ENCODE assay signal across 1 cellular context in the genomic region with DNA sequence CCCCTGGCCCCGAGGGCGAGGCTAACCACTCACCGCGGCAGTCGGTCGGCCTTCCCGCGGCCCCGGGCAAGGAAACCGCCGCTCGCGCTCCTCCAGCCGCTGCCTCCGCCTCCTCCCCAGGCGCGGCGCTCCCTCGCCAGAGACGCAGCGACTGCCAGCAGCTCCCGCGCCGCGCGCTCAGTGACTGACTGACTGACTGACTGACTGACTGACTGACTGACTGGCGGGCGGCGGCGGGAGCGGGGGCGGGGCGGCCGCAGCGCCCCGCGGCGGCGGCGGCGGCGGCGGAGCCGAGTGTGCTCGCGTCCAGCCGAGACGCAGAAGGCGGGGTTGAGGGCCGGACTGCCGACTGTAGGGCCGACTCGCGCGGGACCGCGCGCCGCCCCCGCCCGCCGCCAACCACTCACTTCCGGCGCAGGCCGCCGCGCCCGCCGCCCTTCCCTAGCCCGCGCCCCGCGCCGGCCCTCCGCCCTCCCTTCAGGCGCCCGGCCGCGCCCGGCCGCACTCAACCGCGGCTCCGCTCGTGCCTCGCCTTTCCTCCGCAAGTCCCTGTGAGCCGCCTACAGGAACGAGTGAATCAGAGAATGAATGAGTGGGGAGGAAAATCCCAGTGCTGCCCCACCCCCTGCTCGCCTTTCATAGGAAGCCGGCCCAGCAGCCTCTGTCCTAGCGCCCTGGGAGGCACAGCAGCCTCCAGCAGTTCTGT.
TF ChIP-seq lines count a peak whose summit lies in the region.

A gene with protein sequence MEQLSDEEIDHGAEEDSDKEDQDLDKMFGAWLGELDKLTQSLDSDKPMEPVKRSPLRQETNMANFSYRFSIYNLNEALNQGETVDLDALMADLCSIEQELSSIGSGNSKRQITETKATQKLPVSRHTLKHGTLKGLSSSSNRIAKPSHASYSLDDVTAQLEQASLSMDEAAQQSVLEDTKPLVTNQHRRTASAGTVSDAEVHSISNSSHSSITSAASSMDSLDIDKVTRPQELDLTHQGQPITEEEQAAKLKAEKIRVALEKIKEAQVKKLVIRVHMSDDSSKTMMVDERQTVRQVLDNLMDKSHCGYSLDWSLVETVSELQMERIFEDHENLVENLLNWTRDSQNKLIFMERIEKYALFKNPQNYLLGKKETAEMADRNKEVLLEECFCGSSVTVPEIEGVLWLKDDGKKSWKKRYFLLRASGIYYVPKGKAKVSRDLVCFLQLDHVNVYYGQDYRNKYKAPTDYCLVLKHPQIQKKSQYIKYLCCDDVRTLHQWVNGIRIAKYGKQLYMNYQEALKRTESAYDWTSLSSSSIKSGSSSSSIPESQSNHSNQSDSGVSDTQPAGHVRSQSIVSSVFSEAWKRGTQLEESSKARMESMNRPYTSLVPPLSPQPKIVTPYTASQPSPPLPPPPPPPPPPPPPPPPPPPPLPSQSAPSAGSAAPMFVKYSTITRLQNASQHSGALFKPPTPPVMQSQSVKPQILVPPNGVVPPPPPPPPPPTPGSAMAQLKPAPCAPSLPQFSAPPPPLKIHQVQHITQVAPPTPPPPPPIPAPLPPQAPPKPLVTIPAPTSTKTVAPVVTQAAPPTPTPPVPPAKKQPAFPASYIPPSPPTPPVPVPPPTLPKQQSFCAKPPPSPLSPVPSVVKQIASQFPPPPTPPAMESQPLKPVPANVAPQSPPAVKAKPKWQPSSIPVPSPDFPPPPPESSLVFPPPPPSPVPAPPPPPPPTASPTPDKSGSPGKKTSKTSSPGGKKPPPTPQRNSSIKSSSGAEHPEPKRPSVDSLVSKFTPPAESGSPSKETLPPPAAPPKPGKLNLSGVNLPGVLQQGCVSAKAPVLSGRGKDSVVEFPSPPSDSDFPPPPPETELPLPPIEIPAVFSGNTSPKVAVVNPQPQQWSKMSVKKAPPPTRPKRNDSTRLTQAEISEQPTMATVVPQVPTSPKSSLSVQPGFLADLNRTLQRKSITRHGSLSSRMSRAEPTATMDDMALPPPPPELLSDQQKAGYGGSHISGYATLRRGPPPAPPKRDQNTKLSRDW (minus strand): TSS at position 224 of the 706 bp plus-strand sequence. CDS start 39,948 bp downstream, outside the sequence.

TF ChIP-seq in HepG2, 621 proteins besides CTCF, POLR2A, EP300 and RAD21 (continued from another document and continues in another):
- TF ChIP-seq, protein P1, sequence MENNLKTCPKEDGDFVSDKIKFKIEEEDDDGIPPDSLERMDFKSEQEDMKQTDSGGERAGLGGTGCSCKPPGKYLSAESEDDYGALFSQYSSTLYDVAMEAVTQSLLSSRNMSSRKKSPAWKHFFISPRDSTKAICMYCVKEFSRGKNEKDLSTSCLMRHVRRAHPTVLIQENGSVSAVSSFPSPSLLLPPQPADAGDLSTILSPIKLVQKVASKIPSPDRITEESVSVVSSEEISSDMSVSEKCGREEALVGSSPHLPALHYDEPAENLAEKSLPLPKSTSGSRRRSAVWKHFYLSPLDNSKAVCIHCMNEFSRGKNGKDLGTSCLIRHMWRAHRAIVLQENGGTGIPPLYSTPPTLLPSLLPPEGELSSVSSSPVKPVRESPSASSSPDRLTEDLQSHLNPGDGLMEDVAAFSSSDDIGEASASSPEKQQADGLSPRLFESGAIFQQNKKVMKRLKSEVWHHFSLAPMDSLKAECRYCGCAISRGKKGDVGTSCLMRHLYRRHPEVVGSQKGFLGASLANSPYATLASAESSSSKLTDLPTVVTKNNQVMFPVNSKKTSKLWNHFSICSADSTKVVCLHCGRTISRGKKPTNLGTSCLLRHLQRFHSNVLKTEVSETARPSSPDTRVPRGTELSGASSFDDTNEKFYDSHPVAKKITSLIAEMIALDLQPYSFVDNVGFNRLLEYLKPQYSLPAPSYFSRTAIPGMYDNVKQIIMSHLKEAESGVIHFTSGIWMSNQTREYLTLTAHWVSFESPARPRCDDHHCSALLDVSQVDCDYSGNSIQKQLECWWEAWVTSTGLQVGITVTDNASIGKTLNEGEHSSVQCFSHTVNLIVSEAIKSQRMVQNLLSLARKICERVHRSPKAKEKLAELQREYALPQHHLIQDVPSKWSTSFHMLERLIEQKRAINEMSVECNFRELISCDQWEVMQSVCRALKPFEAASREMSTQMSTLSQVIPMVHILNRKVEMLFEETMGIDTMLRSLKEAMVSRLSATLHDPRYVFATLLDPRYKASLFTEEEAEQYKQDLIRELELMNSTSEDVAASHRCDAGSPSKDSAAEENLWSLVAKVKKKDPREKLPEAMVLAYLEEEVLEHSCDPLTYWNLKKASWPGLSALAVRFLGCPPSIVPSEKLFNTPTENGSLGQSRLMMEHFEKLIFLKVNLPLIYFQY (CRISPR knock-in tag; IDR thresholded peaks at IDR 0.05; ENCODE audit: borderline replicate concordance) = no peak
- TF ChIP-seq GABPA (IDR thresholded peaks at IDR 0.05; ENCODE audit: low read depth, low read length) (peak; percentile 75), GABPA (CRISPR knock-in tag; IDR thresholded peaks at IDR 0.05; ENCODE audit: low read depth) (peak; percentile 21; the same call in 1 of the 2 replicates), AGO1 (IDR thresholded peaks at IDR 0.05; ENCODE audit: low read depth, low read length, poor library complexity, severe bottlenecking) (no peak), POLR2AphosphoS5 (IDR thresholded peaks at IDR 0.05; ENCODE audit: low read depth, low read length) (peak; percentile 79), TBL1XR1 (IDR thresholded peaks at IDR 0.05; ENCODE audit: borderline replicate concordance, low read length, partially characterized antibody) (no peak), HNRNPL (IDR thresholded peaks at IDR 0.05; ENCODE audit: low read depth, low read length) (0 out of 2 replicates have a peak, but pooled peaks have one; percentile 26), KLF16 (CRISPR knock-in tag; IDR thresholded peaks at IDR 0.05) (peak in 1 of 2 experiments; percentile 47; a peak in 1 of 4 replicates), HOXA3 (CRISPR knock-in tag; IDR thresholded peaks at IDR 0.05) (peak; percentile 61; the same call in 1 of the 2 replicates), ZNF891 (CRISPR knock-in tag; IDR thresholded peaks at IDR 0.05) (0 out of 2 replicates have a peak, but pooled peaks have one; percentile 57), TBP (CRISPR knock-in tag; IDR thresholded peaks at IDR 0.05) (no peak), EZH2 (conservative IDR thresholded peaks at IDR 0.05; ENCODE audit: low read depth, low read length) (no peak), NR2F1 (CRISPR knock-in tag; IDR thresholded peaks at IDR 0.05) (no peak), ZNF234 (CRISPR knock-in tag; conservative IDR thresholded peaks at IDR 0.05) (no peak; the same call in 1 of the 2 replicates), CCAR2 (optimal IDR thresholded peaks at IDR 0.05; ENCODE audit: low read depth, low read length) (no peak), CEBPB (IDR thresholded peaks at IDR 0.05; ENCODE audit: borderline replicate concordance, low read depth, low read length) (no peak), YEATS2 (CRISPR knock-in tag; IDR thresholded peaks at IDR 0.05; ENCODE audit: borderline replicate concordance) (no peak), ZNF83 (CRISPR knock-in tag; IDR thresholded peaks at IDR 0.05; ENCODE audit: borderline replicate concordance) (no peak; the same call in 1 of the 2 replicates), DR1 (CRISPR knock-in tag; IDR thresholded peaks at IDR 0.05) (0 out of 2 replicates have a peak, but pooled peaks have one; percentile 57), SAP130 (CRISPR knock-in tag; IDR thresholded peaks at IDR 0.05; ENCODE audit: low read depth) (peak; percentile 64), POLR2G (IDR thresholded peaks at IDR 0.05; ENCODE audit: low read depth, low read length) (peak; percentile 93)
- TF ChIP-seq, protein P2, sequence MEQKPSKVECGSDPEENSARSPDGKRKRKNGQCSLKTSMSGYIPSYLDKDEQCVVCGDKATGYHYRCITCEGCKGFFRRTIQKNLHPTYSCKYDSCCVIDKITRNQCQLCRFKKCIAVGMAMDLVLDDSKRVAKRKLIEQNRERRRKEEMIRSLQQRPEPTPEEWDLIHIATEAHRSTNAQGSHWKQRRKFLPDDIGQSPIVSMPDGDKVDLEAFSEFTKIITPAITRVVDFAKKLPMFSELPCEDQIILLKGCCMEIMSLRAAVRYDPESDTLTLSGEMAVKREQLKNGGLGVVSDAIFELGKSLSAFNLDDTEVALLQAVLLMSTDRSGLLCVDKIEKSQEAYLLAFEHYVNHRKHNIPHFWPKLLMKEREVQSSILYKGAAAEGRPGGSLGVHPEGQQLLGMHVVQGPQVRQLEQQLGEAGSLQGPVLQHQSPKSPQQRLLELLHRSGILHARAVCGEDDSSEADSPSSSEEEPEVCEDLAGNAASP (CRISPR knock-in tag; IDR thresholded peaks at IDR 0.05; ENCODE audit: borderline replicate concordance) = no peak
- TF ChIP-seq, protein P3, sequence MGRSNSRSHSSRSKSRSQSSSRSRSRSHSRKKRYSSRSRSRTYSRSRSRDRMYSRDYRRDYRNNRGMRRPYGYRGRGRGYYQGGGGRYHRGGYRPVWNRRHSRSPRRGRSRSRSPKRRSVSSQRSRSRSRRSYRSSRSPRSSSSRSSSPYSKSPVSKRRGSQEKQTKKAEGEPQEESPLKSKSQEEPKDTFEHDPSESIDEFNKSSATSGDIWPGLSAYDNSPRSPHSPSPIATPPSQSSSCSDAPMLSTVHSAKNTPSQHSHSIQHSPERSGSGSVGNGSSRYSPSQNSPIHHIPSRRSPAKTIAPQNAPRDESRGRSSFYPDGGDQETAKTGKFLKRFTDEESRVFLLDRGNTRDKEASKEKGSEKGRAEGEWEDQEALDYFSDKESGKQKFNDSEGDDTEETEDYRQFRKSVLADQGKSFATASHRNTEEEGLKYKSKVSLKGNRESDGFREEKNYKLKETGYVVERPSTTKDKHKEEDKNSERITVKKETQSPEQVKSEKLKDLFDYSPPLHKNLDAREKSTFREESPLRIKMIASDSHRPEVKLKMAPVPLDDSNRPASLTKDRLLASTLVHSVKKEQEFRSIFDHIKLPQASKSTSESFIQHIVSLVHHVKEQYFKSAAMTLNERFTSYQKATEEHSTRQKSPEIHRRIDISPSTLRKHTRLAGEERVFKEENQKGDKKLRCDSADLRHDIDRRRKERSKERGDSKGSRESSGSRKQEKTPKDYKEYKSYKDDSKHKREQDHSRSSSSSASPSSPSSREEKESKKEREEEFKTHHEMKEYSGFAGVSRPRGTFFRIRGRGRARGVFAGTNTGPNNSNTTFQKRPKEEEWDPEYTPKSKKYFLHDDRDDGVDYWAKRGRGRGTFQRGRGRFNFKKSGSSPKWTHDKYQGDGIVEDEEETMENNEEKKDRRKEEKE (IDR thresholded peaks at IDR 0.05) = no peak
- TF ChIP-seq, protein P4, sequence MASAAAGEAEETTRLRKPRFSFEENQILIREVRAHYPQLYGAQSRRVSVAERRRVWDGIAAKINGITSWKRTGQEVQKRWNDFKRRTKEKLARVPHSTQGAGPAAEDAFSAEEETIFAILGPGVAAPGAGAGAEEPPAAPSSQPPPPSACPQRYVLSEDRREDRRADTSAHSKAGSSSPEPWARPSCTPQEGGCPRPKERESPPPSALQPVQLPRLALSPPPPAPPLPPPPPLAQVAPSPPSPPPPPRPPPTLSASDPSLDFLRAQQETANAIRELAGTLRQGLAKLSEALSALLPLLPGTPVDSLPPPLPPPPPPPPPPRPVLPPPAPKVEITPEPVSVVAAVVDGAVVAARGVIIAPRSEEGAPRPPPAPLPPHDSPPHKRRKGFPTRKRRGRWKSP (CRISPR knock-in tag; IDR thresholded peaks at IDR 0.05) = peak; percentile 58; the same call in 1 of the 2 replicates
- TF ChIP-seq, protein P5, sequence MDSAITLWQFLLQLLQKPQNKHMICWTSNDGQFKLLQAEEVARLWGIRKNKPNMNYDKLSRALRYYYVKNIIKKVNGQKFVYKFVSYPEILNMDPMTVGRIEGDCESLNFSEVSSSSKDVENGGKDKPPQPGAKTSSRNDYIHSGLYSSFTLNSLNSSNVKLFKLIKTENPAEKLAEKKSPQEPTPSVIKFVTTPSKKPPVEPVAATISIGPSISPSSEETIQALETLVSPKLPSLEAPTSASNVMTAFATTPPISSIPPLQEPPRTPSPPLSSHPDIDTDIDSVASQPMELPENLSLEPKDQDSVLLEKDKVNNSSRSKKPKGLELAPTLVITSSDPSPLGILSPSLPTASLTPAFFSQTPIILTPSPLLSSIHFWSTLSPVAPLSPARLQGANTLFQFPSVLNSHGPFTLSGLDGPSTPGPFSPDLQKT (CRISPR knock-in tag; IDR thresholded peaks at IDR 0.05; ENCODE audit: borderline replicate concordance) = no peak
- TF ChIP-seq, protein P6, sequence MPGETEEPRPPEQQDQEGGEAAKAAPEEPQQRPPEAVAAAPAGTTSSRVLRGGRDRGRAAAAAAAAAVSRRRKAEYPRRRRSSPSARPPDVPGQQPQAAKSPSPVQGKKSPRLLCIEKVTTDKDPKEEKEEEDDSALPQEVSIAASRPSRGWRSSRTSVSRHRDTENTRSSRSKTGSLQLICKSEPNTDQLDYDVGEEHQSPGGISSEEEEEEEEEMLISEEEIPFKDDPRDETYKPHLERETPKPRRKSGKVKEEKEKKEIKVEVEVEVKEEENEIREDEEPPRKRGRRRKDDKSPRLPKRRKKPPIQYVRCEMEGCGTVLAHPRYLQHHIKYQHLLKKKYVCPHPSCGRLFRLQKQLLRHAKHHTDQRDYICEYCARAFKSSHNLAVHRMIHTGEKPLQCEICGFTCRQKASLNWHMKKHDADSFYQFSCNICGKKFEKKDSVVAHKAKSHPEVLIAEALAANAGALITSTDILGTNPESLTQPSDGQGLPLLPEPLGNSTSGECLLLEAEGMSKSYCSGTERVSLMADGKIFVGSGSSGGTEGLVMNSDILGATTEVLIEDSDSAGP (CRISPR knock-in tag; IDR thresholded peaks at IDR 0.05; ENCODE audit: borderline replicate concordance) = peak; percentile 59; the same call in 1 of the 2 replicates
- TF ChIP-seq, protein P7, sequence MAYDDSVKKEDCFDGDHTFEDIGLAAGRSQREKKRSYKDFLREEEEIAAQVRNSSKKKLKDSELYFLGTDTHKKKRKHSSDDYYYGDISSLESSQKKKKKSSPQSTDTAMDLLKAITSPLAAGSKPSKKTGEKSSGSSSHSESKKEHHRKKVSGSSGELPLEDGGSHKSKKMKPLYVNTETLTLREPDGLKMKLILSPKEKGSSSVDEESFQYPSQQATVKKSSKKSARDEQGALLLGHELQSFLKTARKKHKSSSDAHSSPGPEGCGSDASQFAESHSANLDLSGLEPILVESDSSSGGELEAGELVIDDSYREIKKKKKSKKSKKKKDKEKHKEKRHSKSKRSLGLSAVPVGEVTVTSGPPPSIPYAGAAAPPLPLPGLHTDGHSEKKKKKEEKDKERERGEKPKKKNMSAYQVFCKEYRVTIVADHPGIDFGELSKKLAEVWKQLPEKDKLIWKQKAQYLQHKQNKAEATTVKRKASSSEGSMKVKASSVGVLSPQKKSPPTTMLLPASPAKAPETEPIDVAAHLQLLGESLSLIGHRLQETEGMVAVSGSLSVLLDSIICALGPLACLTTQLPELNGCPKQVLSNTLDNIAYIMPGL (CRISPR knock-in tag; IDR thresholded peaks at IDR 0.05; ENCODE audit: borderline replicate concordance in 1 of 2, low read depth in 1 of 2) = peak in 1 of 2 experiments; percentile 90; a peak in 2 of 4 replicates
- TF ChIP-seq, protein P8, sequence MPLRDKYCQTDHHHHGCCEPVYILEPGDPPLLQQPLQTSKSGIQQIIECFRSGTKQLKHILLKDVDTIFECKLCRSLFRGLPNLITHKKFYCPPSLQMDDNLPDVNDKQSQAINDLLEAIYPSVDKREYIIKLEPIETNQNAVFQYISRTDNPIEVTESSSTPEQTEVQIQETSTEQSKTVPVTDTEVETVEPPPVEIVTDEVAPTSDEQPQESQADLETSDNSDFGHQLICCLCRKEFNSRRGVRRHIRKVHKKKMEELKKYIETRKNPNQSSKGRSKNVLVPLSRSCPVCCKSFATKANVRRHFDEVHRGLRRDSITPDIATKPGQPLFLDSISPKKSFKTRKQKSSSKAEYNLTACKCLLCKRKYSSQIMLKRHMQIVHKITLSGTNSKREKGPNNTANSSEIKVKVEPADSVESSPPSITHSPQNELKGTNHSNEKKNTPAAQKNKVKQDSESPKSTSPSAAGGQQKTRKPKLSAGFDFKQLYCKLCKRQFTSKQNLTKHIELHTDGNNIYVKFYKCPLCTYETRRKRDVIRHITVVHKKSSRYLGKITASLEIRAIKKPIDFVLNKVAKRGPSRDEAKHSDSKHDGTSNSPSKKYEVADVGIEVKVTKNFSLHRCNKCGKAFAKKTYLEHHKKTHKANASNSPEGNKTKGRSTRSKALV (CRISPR knock-in tag; IDR thresholded peaks at IDR 0.05) = peak; percentile 48; the same call in 1 of the 2 replicates
